ENCODE assay signal across 1 cellular context in the genomic region with DNA sequence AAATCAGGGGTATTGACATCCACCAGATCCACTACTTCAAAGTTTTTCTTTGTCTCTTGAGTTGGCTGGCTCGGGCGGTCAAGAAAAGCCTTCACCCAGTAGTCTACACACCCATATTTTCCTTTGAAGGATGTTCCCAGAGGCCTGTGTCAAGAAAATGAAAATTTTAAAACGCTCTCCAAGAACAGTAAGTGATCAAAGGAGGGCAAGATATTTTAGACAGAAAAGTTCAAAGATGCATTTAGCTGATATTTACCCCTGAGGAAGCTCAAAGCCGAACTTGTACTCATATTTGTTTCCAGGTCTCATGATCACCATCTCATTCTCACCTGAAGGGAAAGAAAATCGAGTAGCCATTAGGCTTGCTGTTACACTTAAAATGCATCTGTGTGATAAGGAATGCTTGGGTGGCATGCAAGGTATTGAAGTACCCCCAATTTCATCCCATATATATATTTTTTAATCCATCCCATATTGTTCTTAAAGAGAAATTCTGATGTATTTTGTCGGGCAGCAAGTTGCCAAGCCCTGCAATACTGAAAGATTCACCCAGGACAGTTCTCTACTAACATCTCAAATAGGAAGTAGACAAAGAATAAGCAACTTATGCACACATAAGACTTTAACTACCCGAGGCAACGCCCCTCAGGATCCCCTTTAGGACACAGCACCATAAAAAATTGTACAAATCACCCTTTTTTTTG.
TF ChIP-seq lines count a peak whose summit lies in the region.

No MANE protein-coding gene starts in this region.

TF ChIP-seq in HepG2, 621 proteins besides CTCF, POLR2A, EP300 and RAD21:
- TF ChIP-seq ZFP36L1 (CRISPR knock-in tag; IDR thresholded peaks at IDR 0.05) (no peak), MED1 (CRISPR knock-in tag; IDR thresholded peaks at IDR 0.05) (0 out of 2 replicates have a peak, but pooled peaks have one; percentile 4), MBD4 (IDR thresholded peaks at IDR 0.05; ENCODE audit: borderline replicate concordance, low read length) (peak; percentile 75; the same call in 1 of the 2 replicates), ZNF780A (CRISPR knock-in tag; IDR thresholded peaks at IDR 0.05) (no peak), SIN3A (IDR thresholded peaks at IDR 0.05; ENCODE audit: borderline replicate concordance, low read depth, low read length) (0 out of 2 replicates have a peak, but pooled peaks have one; percentile 8), SSRP1 (CRISPR knock-in tag; IDR thresholded peaks at IDR 0.05) (peak; percentile 14; the same call in 1 of the 2 replicates), ZNF589 (CRISPR knock-in tag; conservative IDR thresholded peaks at IDR 0.05) (no peak), SAP130 (CRISPR knock-in tag; IDR thresholded peaks at IDR 0.05; ENCODE audit: low read depth) (peak; percentile 33; the same call in 1 of the 2 replicates), ZNF800 (CRISPR knock-in tag; IDR thresholded peaks at IDR 0.05) (no peak), ZFAT (CRISPR knock-in tag; conservative IDR thresholded peaks at IDR 0.05) (0 out of 2 replicates have a peak, but pooled peaks have one; percentile 10), ZC3H13 (CRISPR knock-in tag; IDR thresholded peaks at IDR 0.05) (0 out of 2 replicates have a peak, but pooled peaks have one; percentile 37), ZNF644 (CRISPR knock-in tag; IDR thresholded peaks at IDR 0.05; ENCODE audit: low read depth) (no peak), MBNL3 (CRISPR knock-in tag; conservative IDR thresholded peaks at IDR 0.05) (no peak), PHF5A (CRISPR knock-in tag; IDR thresholded peaks at IDR 0.05; ENCODE audit: low read depth, unreplicated experiment) (peak; percentile 4), PAF1 (CRISPR knock-in tag; IDR thresholded peaks at IDR 0.05) (0 out of 2 replicates have a peak, but pooled peaks have one; percentile 64)
- TF ChIP-seq, protein P1, sequence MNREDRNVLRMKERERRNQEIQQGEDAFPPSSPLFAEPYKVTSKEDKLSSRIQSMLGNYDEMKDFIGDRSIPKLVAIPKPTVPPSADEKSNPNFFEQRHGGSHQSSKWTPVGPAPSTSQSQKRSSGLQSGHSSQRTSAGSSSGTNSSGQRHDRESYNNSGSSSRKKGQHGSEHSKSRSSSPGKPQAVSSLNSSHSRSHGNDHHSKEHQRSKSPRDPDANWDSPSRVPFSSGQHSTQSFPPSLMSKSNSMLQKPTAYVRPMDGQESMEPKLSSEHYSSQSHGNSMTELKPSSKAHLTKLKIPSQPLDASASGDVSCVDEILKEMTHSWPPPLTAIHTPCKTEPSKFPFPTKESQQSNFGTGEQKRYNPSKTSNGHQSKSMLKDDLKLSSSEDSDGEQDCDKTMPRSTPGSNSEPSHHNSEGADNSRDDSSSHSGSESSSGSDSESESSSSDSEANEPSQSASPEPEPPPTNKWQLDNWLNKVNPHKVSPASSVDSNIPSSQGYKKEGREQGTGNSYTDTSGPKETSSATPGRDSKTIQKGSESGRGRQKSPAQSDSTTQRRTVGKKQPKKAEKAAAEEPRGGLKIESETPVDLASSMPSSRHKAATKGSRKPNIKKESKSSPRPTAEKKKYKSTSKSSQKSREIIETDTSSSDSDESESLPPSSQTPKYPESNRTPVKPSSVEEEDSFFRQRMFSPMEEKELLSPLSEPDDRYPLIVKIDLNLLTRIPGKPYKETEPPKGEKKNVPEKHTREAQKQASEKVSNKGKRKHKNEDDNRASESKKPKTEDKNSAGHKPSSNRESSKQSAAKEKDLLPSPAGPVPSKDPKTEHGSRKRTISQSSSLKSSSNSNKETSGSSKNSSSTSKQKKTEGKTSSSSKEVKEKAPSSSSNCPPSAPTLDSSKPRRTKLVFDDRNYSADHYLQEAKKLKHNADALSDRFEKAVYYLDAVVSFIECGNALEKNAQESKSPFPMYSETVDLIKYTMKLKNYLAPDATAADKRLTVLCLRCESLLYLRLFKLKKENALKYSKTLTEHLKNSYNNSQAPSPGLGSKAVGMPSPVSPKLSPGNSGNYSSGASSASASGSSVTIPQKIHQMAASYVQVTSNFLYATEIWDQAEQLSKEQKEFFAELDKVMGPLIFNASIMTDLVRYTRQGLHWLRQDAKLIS (CRISPR knock-in tag; IDR thresholded peaks at IDR 0.05) = 0 out of 2 replicates have a peak, but pooled peaks have one; percentile 2
TF ChIP-seq in HepG2: peak in this region for 10.
